In the genomic region with DNA sequence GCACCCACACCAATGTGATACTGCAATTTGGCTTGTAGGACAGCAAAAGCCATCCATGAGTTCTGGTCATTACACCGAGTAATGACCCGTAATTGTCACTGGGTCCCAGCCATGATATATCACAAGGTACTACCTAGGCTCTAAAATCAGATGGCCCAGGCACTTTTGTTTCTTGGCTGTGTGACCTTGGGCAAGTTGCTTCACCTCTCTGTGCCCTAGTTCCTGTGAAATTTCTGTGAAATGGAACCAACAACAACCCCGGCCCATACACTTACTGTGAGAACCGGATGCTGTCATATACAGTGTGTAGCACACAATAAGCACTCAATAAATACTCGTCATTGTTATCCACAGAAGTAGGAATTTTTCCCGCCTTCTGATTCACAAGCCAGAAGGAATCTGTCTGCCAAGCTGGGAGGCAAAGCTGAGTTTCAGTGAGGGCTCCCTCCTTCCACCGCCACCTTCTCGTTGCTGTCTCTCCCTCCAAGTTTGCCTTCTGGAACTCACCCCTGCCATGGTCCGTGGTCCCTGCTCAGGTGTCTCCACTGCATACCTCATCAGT, we compare ENCODE assay signal across 13 cellular contexts. TPM values are rescaled to one million over a fixed set of nuclear protein-coding genes. Genes with fewer than 3 reads are reported as not detected.
DNase-seq lines count a peak whose midpoint lies in the region; ATAC-seq and TF ChIP-seq lines count a peak whose summit lies in the region.
"Had no signal": no experiment of that assay in that cellular context is flagged by ENCODE, and none has a peak within 500 bp of the region (broad histone marks: within the 10 kb centered on the region; RNA-seq: fewer than 3 reads in every experiment).

No MANE protein-coding gene starts in this region.

- H3K9me3 Mint-ChIP-seq in WTC11 = no peaks in the 10 kb centered on the region
- no peaks in the 10 kb centered on the region for H3K9me3 Mint-ChIP-seq in type B pancreatic cell
- H3K9me3 Mint-ChIP-seq: CD8-positive, alpha-beta T cell; T-cell had no signal

- H3K4me1 Mint-ChIP-seq in WTC11 (peaks cover 4% of the 10 kb centered on the region; the same call in 1 of the 2 replicates), type B pancreatic cell (ENCODE audit: unreplicated experiment) (peaks cover 24% of the 10 kb centered on the region)

- H3K4me3 Mint-ChIP-seq in WTC11 = no peak overlapping the region
- H3K4me3 Mint-ChIP-seq in type B pancreatic cell = peak overlapping the region; percentile 51
- H3K4me3 Mint-ChIP-seq: CD8-positive, alpha-beta T cell; T-cell had no signal

- ATAC-seq in WTC11 (no peak), GM18519 (IDR thresholded peaks at IDR 0.05; ENCODE audit: low FRiP score, unreplicated experiment) (no peak)
- ATAC-seq: CD8-positive, alpha-beta T cell; PC-3; T-cell had no signal

- H3K27ac Mint-ChIP-seq in WTC11 = 0 out of 2 replicates have a peak overlapping the region, but pooled peaks have one; percentile 49
- H3K27ac Mint-ChIP-seq in type B pancreatic cell = peak overlapping the region; percentile 51
- H3K27ac Mint-ChIP-seq: CD8-positive, alpha-beta T cell; T-cell had no signal

- H3K4me3 ChIP-seq in epithelial cell of esophagus (ENCODE audit: low read length) = no peak overlapping the region

- POLR2A ChIA-PET in WTC11 (lab: Charles Lee) = no interaction called here

- H3K36me3 Mint-ChIP-seq in WTC11 (no peaks in the 10 kb centered on the region), type B pancreatic cell (no peaks in the 10 kb centered on the region)
- H3K36me3 Mint-ChIP-seq: CD8-positive, alpha-beta T cell; T-cell had no signal

- H3K27me3 Mint-ChIP-seq in WTC11 (ENCODE audit: low read depth) (peaks cover 2% of the 10 kb centered on the region; the same call in 1 of the 2 replicates), type B pancreatic cell (no peaks in the 10 kb centered on the region)
- H3K27me3 Mint-ChIP-seq: T-cell had no signal

- DNase-seq in HT1080 (ENCODE audit: low read depth) (peak; percentile 20), WTC11 (ENCODE audit: low spot score) (no peak), epithelial cell of esophagus (ENCODE audit: low read depth) (peak; percentile 15), type B pancreatic cell (ENCODE audit: extremely low spot score, unreplicated experiment) (no peak), NCI-H2227 (lab: John Stamatoyannopoulos, UW; ENCODE audit: unreplicated experiment) (no peak), NCI-H2029 treated with DMSO at 0.1 percent for 48 hours (lab: John Stamatoyannopoulos, UW) (no peak)
- DNase-seq: CD8-positive, alpha-beta T cell; GOT3; NCI-H187; PC-3; SK-N-SH; T-cell had no signal

- TF ChIP-seq CTCF in WTC11 (IDR thresholded peaks at IDR 0.05) (no peak), epithelial cell of esophagus (IDR thresholded peaks at IDR 0.05; ENCODE audit: insufficient read depth, low read depth, low read length, missing control alignments) (no peak), type B pancreatic cell (conservative IDR thresholded peaks at IDR 0.05) (no peak)

- CTCF ChIA-PET in WTC11 (lab: Charles Lee) = interaction anchor here (1.7 kb wide), 1 partner anchor 119 kb away, joined by 5 read pairs; no protein-coding TSS in a partner anchor

TF ChIP-seq in WTC11, 78 proteins besides CTCF, POLR2A, EP300 and RAD21 (continues in another document):
- TF ChIP-seq, protein P1, sequence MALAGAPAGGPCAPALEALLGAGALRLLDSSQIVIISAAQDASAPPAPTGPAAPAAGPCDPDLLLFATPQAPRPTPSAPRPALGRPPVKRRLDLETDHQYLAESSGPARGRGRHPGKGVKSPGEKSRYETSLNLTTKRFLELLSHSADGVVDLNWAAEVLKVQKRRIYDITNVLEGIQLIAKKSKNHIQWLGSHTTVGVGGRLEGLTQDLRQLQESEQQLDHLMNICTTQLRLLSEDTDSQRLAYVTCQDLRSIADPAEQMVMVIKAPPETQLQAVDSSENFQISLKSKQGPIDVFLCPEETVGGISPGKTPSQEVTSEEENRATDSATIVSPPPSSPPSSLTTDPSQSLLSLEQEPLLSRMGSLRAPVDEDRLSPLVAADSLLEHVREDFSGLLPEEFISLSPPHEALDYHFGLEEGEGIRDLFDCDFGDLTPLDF (CRISPR knock-in tag; IDR thresholded peaks at IDR 0.05) = no peak
- TF ChIP-seq NFE2L1 (CRISPR knock-in tag; IDR thresholded peaks at IDR 0.05) (no peak), ZNF396 (CRISPR knock-in tag; IDR thresholded peaks at IDR 0.05; ENCODE audit: borderline replicate concordance) (no peak), IRF2 (CRISPR knock-in tag; IDR thresholded peaks at IDR 0.05; ENCODE audit: borderline replicate concordance, low read depth) (no peak), GRHL2 (CRISPR knock-in tag; IDR thresholded peaks at IDR 0.05; ENCODE audit: insufficient replicate concordance, severe bottlenecking) (no peak)
- TF ChIP-seq, protein P2, sequence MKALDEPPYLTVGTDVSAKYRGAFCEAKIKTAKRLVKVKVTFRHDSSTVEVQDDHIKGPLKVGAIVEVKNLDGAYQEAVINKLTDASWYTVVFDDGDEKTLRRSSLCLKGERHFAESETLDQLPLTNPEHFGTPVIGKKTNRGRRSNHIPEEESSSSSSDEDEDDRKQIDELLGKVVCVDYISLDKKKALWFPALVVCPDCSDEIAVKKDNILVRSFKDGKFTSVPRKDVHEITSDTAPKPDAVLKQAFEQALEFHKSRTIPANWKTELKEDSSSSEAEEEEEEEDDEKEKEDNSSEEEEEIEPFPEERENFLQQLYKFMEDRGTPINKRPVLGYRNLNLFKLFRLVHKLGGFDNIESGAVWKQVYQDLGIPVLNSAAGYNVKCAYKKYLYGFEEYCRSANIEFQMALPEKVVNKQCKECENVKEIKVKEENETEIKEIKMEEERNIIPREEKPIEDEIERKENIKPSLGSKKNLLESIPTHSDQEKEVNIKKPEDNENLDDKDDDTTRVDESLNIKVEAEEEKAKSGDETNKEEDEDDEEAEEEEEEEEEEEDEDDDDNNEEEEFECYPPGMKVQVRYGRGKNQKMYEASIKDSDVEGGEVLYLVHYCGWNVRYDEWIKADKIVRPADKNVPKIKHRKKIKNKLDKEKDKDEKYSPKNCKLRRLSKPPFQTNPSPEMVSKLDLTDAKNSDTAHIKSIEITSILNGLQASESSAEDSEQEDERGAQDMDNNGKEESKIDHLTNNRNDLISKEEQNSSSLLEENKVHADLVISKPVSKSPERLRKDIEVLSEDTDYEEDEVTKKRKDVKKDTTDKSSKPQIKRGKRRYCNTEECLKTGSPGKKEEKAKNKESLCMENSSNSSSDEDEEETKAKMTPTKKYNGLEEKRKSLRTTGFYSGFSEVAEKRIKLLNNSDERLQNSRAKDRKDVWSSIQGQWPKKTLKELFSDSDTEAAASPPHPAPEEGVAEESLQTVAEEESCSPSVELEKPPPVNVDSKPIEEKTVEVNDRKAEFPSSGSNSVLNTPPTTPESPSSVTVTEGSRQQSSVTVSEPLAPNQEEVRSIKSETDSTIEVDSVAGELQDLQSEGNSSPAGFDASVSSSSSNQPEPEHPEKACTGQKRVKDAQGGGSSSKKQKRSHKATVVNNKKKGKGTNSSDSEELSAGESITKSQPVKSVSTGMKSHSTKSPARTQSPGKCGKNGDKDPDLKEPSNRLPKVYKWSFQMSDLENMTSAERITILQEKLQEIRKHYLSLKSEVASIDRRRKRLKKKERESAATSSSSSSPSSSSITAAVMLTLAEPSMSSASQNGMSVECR (CRISPR knock-in tag; IDR thresholded peaks at IDR 0.05; ENCODE audit: borderline replicate concordance) = no peak
- TF ChIP-seq, protein P3, sequence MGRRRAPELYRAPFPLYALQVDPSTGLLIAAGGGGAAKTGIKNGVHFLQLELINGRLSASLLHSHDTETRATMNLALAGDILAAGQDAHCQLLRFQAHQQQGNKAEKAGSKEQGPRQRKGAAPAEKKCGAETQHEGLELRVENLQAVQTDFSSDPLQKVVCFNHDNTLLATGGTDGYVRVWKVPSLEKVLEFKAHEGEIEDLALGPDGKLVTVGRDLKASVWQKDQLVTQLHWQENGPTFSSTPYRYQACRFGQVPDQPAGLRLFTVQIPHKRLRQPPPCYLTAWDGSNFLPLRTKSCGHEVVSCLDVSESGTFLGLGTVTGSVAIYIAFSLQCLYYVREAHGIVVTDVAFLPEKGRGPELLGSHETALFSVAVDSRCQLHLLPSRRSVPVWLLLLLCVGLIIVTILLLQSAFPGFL (CRISPR knock-in tag; IDR thresholded peaks at IDR 0.05; ENCODE audit: borderline replicate concordance) = no peak
- TF ChIP-seq, protein P4, sequence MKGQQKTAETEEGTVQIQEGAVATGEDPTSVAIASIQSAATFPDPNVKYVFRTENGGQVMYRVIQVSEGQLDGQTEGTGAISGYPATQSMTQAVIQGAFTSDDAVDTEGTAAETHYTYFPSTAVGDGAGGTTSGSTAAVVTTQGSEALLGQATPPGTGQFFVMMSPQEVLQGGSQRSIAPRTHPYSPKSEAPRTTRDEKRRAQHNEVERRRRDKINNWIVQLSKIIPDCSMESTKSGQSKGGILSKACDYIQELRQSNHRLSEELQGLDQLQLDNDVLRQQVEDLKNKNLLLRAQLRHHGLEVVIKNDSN (CRISPR knock-in tag; IDR thresholded peaks at IDR 0.05) = no peak

RNA-seq across cellular contexts. Expression of a gene that starts 6.4 kb away (rescaled TPM):
- 15.3 and 20.4 TPM in 2 replicates for total RNA-seq in HT1080 (2014; rRNA removed; shearing (Covaris generic))
- polyA plus RNA-seq in HT1080 (2015; cell fraction: cytosol; rRNA removed) = 22.1 and 24.0 TPM in 2 replicates
- 31.5 and 35.5 TPM in 2 replicates for polyA plus RNA-seq in HT1080 (2015; cell fraction: nucleus; rRNA removed)
- 11.8 to 13.2 TPM (median 12.5 TPM) in 3 replicates for total RNA-seq in WTC11 (2021)
- 31.1 and 36.6 TPM in 2 replicates for total RNA-seq in type B pancreatic cell (ENCODE audit: low replicate concordance)

Comparison
In these comparisons a context has a peak if more than half of its experiments do, and no peak if none do; other contexts are left out.
1. DNase-seq: peak in HT1080 (single experiment) and epithelial cell of esophagus (single experiment); none in WTC11 (single experiment), type B pancreatic cell (single experiment), NCI-H2227 (single experiment) and NCI-H2029 treated with DMSO at 0.1 percent for 48 hours (single experiment).